29 cellular contexts compared by ENCODE assay signal in genomic region chr18:77343846-77344527, GRCh38.
"Had no signal": no experiment of that assay in that cellular context is flagged by ENCODE, and none has a peak within 500 bp of the region (broad histone marks: within the 10 kb centered on the region; RNA-seq: fewer than 3 reads in every experiment).

No MANE protein-coding gene starts in this region.

- H3K9me3 Mint-ChIP-seq: effector memory CD8-positive, alpha-beta T cell; natural killer cell treated with Interleukin-12 subunit alpha and Interleukin-12 subunit beta and Interleukin-15 and Interleukin-18, amount 100 ng/mL, for 72 hours; stimulated activated naive CD8-positive, alpha-beta T cell treated with anti-CD3 and anti-CD28 coated beads, Interleukin-15, amount 100 ng/mL, for 72 hours had no signal

- DNase-seq: cortex of kidney; effector memory CD8-positive, alpha-beta T cell; erythroblast; esophagus squamous epithelium; foreskin melanocyte; glutamatergic neuron; heart right ventricle; hippocampal formation; left cardiac atrium; left lung; mesenchymal stem cell; mucosa of descending colon; naive B cell; occipital lobe; pancreas; stimulated activated CD4-positive, alpha-beta T cell treated with anti-CD3 and anti-CD28 coated beads, Interleukin-12 subunit alpha, Interleukin-12 subunit beta, amount 100 ng/mL, for 4 hours; stimulated activated CD4-positive, alpha-beta T cell treated with anti-CD3 and anti-CD28 coated beads, Interleukin-1b, Interleukin-23, amount 100 ng/mL, for 48 hours; stimulated activated CD4-positive, alpha-beta T cell treated with anti-CD3 and anti-CD28 coated beads, Interleukin-4, amount 100 ng/mL, for 1 hour; stimulated activated CD8-positive, alpha-beta memory T cell treated with anti-CD3 and anti-CD28 coated beads, Interleukin-4, amount 100 ng/mL, for 48 hours; stimulated activated naive CD4-positive, alpha-beta T cell; stimulated activated naive CD8-positive, alpha-beta T cell treated with anti-CD3 and anti-CD28 coated beads, Interleukin-15, amount 100 ng/mL, for 72 hours; transverse colon; upper lobe of right lung; uterus had no signal

- H3K4me1 Mint-ChIP-seq: mesothelial cell of epicardium; naive B cell; stimulated activated naive CD8-positive, alpha-beta T cell treated with anti-CD3 and anti-CD28 coated beads, Interleukin-15, amount 100 ng/mL, for 72 hours had no signal

- ATAC-seq: effector memory CD8-positive, alpha-beta T cell; left lung; mucosa of descending colon; natural killer cell treated with Interleukin-12 subunit alpha and Interleukin-12 subunit beta and Interleukin-15 and Interleukin-18, amount 100 ng/mL, for 72 hours; pancreas; sciatic nerve; upper lobe of right lung had no signal

- H3K9me3 ChIP-seq: esophagus squamous epithelium, left lung, mucosa of descending colon, pancreas, suprapubic skin, transverse colon, upper lobe of right lung, uterus had no signal

- H3K27ac Mint-ChIP-seq: mesothelial cell of epicardium; naive B cell; natural killer cell treated with Interleukin-12 subunit alpha and Interleukin-12 subunit beta and Interleukin-15 and Interleukin-18, amount 100 ng/mL, for 72 hours had no signal

- H3K27me3 ChIP-seq: esophagus squamous epithelium, pancreas, suprapubic skin, transverse colon, uterus had no signal

- H3K4me1 ChIP-seq: esophagus squamous epithelium, left lung, pancreas, suprapubic skin, transverse colon, upper lobe of right lung, uterus had no signal

- H3K4me2 ChIP-seq: smooth muscle cell had no signal

- H3K36me3 ChIP-seq: esophagus squamous epithelium, heart right ventricle, left lung, pancreas, suprapubic skin, transverse colon, upper lobe of right lung, uterus had no signal

- H3K4me3 ChIP-seq: esophagus squamous epithelium, heart right ventricle, left lung, mucosa of descending colon, pancreas, smooth muscle cell, suprapubic skin, transverse colon, upper lobe of right lung, uterus had no signal

- H3K4me3 Mint-ChIP-seq: effector memory CD8-positive, alpha-beta T cell; mesothelial cell of epicardium; natural killer cell treated with Interleukin-12 subunit alpha and Interleukin-12 subunit beta and Interleukin-15 and Interleukin-18, amount 100 ng/mL, for 72 hours; stimulated activated naive CD8-positive, alpha-beta T cell treated with anti-CD3 and anti-CD28 coated beads, Interleukin-15, amount 100 ng/mL, for 72 hours had no signal

- H3K27ac ChIP-seq: esophagus squamous epithelium, left lung, pancreas, suprapubic skin, transverse colon, upper lobe of right lung, uterus had no signal

- H3K36me3 Mint-ChIP-seq: mesothelial cell of epicardium; naive B cell; natural killer cell treated with Interleukin-12 subunit alpha and Interleukin-12 subunit beta and Interleukin-15 and Interleukin-18, amount 100 ng/mL, for 72 hours had no signal
